Comparison of ENCODE assay signal across 21 cellular contexts in the genomic region with DNA sequence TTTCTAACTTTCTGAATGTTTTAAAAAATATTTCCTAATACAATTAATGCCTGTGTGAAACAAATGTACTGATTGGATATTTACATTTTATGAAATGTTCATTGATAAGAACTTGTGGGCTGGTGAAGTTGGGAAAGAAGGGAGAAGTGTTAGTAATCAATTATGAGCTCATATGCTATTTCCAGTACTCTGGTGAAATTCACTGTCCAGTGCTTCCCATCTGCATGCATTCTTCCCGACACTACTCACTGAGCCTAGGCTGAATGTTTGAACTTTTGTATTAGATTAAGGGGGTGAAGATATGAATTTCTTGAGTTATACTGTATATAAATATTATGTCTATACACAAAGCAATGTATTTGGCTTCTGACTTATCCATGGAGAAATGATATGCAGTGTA. TPM values are rescaled to one million over a fixed set of nuclear protein-coding genes. Genes with fewer than 3 reads are reported as not detected.
DNase-seq lines count a peak whose midpoint lies in the region; ATAC-seq, FAIRE-seq and TF ChIP-seq lines count a peak whose summit lies in the region.
"Had no signal": no experiment of that assay in that cellular context is flagged by ENCODE, and none has a peak within 500 bp of the region (broad histone marks: within the 10 kb centered on the region; RNA-seq: fewer than 3 reads in every experiment).

No MANE protein-coding gene starts in this region.

- H3K9ac ChIP-seq in K562 (ENCODE audit: insufficient read depth in 1 of 2, low read depth in 2 of 2, low read length in 2 of 2), result no peak overlapping the region

- H3K4me2 ChIP-seq in K562 (ENCODE audit: insufficient read depth, low read length), result no peak overlapping the region

- no peaks in the 10 kb centered on the region for H3K9me3 Mint-ChIP-seq in HFFc6
- H3K9me3 Mint-ChIP-seq: activated T-cell treated with anti-CD3 and anti-CD28 coated beads, Interleukin-2, amount 50 U/mL, for 24 hours had no signal

- no peaks in the 10 kb centered on the region for H3K4me1 Mint-ChIP-seq in HFFc6 (ENCODE audit: low read depth)

- H3K27ac ChIP-seq in K562 (ENCODE audit: extremely low read depth, low read depth, low read length) (no peak overlapping the region), heart right ventricle (peak overlapping the region in 4 of 10 donors; percentile 29 to 64 (median 52)), tibial nerve (no peak overlapping the region), vagina (no peak overlapping the region)
- H3K27ac ChIP-seq: right lobe of liver had no signal

- no peaks in the 10 kb centered on the region for H4K20me1 ChIP-seq in K562 (replicated peaks; ENCODE audit: control insufficient read depth, insufficient read depth, low read length)

- 44% methylated on average over 1 of the region's 1 CpG for WGBS in K562 (ENCODE audit: insufficient coverage, low coverage, missing lambda C conversion rate)
- 21 to 26% methylated on average over 1 of the region's 1 CpG for WGBS in heart right ventricle, 2 donors
- WGBS in tibial nerve, 2 donors, result 30 to 65% methylated on average over 1 of the region's 1 CpG

- no peaks in the 10 kb centered on the region for H3K36me3 Mint-ChIP-seq in HFFc6 (ENCODE audit: low read depth)

- H3K9me3 ChIP-seq in K562 (replicated peaks; ENCODE audit: control insufficient read depth, insufficient read depth, low read depth, low read length), result no peaks in the 10 kb centered on the region
- H3K9me3 ChIP-seq in heart right ventricle, result no peaks in the 10 kb centered on the region
- no peaks in the 10 kb centered on the region for H3K9me3 ChIP-seq in tibial nerve
- no peaks in the 10 kb centered on the region for H3K9me3 ChIP-seq in vagina
- H3K9me3 ChIP-seq: Caco-2, right lobe of liver had no signal

- DNase-seq in ACHN, result peak; percentile 8
- peak; percentile 4 for DNase-seq in HFFc6
- no peak for DNase-seq in K562 (ENCODE audit: extremely low read depth in 1 of 4, low spot score in 3 of 4)
- no peak for DNase-seq in heart right ventricle
- no peak for DNase-seq in tibial nerve (ENCODE audit: low spot score in 2 of 2)
- DNase-seq in vagina (ENCODE audit: extremely low spot score in 2 of 2), result no peak
- DNase-seq in activated naive CD4-positive, alpha-beta T cell treated with anti-CD3 and anti-CD28 coated beads, Interleukin-2, amount 50 U/mL, for 16 hours, result no peak
- no peak for DNase-seq in NCI-H524 (lab: John Stamatoyannopoulos, UW)
- DNase-seq: activated CD4-positive, alpha-beta T cell treated with anti-CD3 and anti-CD28 coated beads, Interleukin-2, amount 50 U/mL, for 48 hours; activated T-cell treated with anti-CD3 and anti-CD28 coated beads, Interleukin-2, amount 50 U/mL, for 24 hours; Caco-2; cerebellar nuclear complex; islet precursor cell; midbrain; NCI-H2081; NCI-H524 treated with DMSO at 0.1 percent for 48 hours; right lobe of liver; stimulated activated CD4-positive, alpha-beta T cell treated with anti-CD3 and anti-CD28 coated beads, Interleukin-1b, Interleukin-23, amount 100 ng/mL, for 48 hours had no signal

- in situ Hi-C loops in ACHN (cut with HindIII; ENCODE audit: low pct_ligation_motif_present, low pct_unique_long_range_greater_than_20kb, low sequenced_read_pairs) (no loop called here), K562 (cut with MboI) (no loop called here)

- TF ChIP-seq CTCF in HFFc6 (IDR thresholded peaks at IDR 0.05) (no peak), K562 (IDR thresholded peaks at IDR 0.05 in 2 of 3, conservative IDR thresholded peaks at IDR 0.05 in 1 of 3; ENCODE audit: insufficient read depth in 2 of 3, low read depth in 1 of 3, low read length in 3 of 3) (no peak), heart right ventricle (IDR thresholded peaks at IDR 0.05) (no peak), tibial nerve (IDR thresholded peaks at IDR 0.05) (no peak), vagina (IDR thresholded peaks at IDR 0.05) (no peak)

- no peak for FAIRE-seq in K562 (lab: Jason Lieb, UNC)
- FAIRE-seq: G401.6, GM12892, H54 had no signal

- intact Hi-C loops in K562 (cut with micrococcal nuclease), result no loop called here
- intact Hi-C loops in heart right ventricle (cut with DNase I), result no loop called here
- intact Hi-C loops in vagina (cut with DNase I), result no loop called here

- no peak overlapping the region for H3K4me3 Mint-ChIP-seq in HFFc6
- H3K4me3 Mint-ChIP-seq: activated T-cell treated with anti-CD3 and anti-CD28 coated beads, Interleukin-2, amount 50 U/mL, for 24 hours had no signal

- no peak for ATAC-seq in K562
- peak in 5 of 8 donors; percentile 65 to 93 (median 86) for ATAC-seq in heart right ventricle

- CTCF ChIA-PET in K562 (lab: Yijun Ruan, JAX; ENCODE audit: low intra/inter-chr PET ratio), result no interaction called here

- no peak for TF ChIP-seq RAD21 in K562 (CRISPR knock-in tag; conservative IDR thresholded peaks at IDR 0.05 in 1 of 2, IDR thresholded peaks at IDR 0.05 in 1 of 2)

- H3K36me3 ChIP-seq in K562 (ENCODE audit: control insufficient read depth, insufficient read depth, low read length), result no peaks in the 10 kb centered on the region
- H3K36me3 ChIP-seq in heart right ventricle, result no peaks in the 10 kb centered on the region
- no peaks in the 10 kb centered on the region for H3K36me3 ChIP-seq in tibial nerve
- H3K36me3 ChIP-seq in vagina, result no peaks in the 10 kb centered on the region
- H3K36me3 ChIP-seq: right lobe of liver had no signal

- TF ChIP-seq POLR2A in K562 (conservative IDR thresholded peaks at IDR 0.05) (no peak), tibial nerve (IDR thresholded peaks at IDR 0.05) (no peak), vagina (IDR thresholded peaks at IDR 0.05) (no peak)

- H3K4me3 ChIP-seq in K562, result no peak overlapping the region
- H3K4me3 ChIP-seq in heart right ventricle, result no peak overlapping the region
- no peak overlapping the region for H3K4me3 ChIP-seq in tibial nerve
- no peak overlapping the region for H3K4me3 ChIP-seq in vagina
- H3K4me3 ChIP-seq: right lobe of liver had no signal

- POLR2A ChIA-PET in K562 (lab: Yijun Ruan, JAX), result interaction anchor here (0.8 kb wide), 1 partner anchor 17 kb away, joined by 3 read pairs; no protein-coding TSS in a partner anchor

- H3K9me1 ChIP-seq in K562 (ENCODE audit: control insufficient read depth, insufficient read depth, low read length), result no peaks in the 10 kb centered on the region

- no peak for TF ChIP-seq EP300 in K562 (IDR thresholded peaks at IDR 0.05; ENCODE audit: low read length)
- no peak for TF ChIP-seq EP300 in tibial nerve (IDR thresholded peaks at IDR 0.05)

- H3K27me3 ChIP-seq in K562 (ENCODE audit: control insufficient read depth in 2 of 2, insufficient read depth in 2 of 2, low read length in 2 of 2) (no peaks in the 10 kb centered on the region), heart right ventricle (peaks cover 0 to 18% (median 0%) of the 10 kb centered on the region in 7 donors), tibial nerve (peaks cover 0 to 34% of the 10 kb centered on the region in 2 donors), vagina (no peaks in the 10 kb centered on the region)
- H3K27me3 ChIP-seq: right lobe of liver had no signal

- 0 out of 2 replicates have a peak overlapping the region, but pooled peaks have one; percentile 32 for H2AFZ ChIP-seq in K562 (ENCODE audit: low read depth, low read length)

- H3K27ac Mint-ChIP-seq in HFFc6, result no peak overlapping the region
- H3K27ac Mint-ChIP-seq: activated T-cell treated with anti-CD3 and anti-CD28 coated beads, Interleukin-2, amount 50 U/mL, for 24 hours had no signal

- no TSS peak for BruUV-seq in K562 (replicated peaks; lab: Mats Ljungman, UMichigan)

- H3K79me2 ChIP-seq in K562 (ENCODE audit: control insufficient read depth, insufficient read depth, low read length), result no peaks in the 10 kb centered on the region

- H3K27me3 Mint-ChIP-seq in HFFc6 (ENCODE audit: insufficient read depth), result peaks cover 9% of the 10 kb centered on the region

- H3K4me1 ChIP-seq in K562 (replicated peaks in 1 of 2; ENCODE audit: control insufficient read depth in 2 of 2, insufficient read depth in 2 of 2, low read length in 2 of 2) (no peaks in the 10 kb centered on the region), heart right ventricle (peaks cover 0 to 5% (median 0%) of the 10 kb centered on the region in 9 donors), tibial nerve (no peaks in the 10 kb centered on the region), vagina (no peaks in the 10 kb centered on the region)
- H3K4me1 ChIP-seq: Caco-2, right lobe of liver had no signal

TF ChIP-seq in K562, 482 proteins besides CTCF, POLR2A, EP300 and RAD21 (continues in another document):
- TF ChIP-seq PTBP1 (IDR thresholded peaks at IDR 0.05; ENCODE audit: low read depth, low read length), result no peak
- TF ChIP-seq E2F3 (CRISPR knock-in tag; IDR thresholded peaks at IDR 0.05), result no peak
- TF ChIP-seq CREBBP (IDR thresholded peaks at IDR 0.05; ENCODE audit: low read depth, low read length), result no peak
- no peak for TF ChIP-seq CSDE1 (IDR thresholded peaks at IDR 0.05)
- no peak for TF ChIP-seq ADNP (tag; IDR thresholded peaks at IDR 0.05)

RNA-seq across cellular contexts. Expression of a gene that starts 36.0 kb away (rescaled TPM):
- 10 to 100 TPM in 5 of 6 experiments, 1 to 10 TPM in 1; 8.2 to 18.0 (median 15.7) TPM for total RNA-seq in HFFc6 (2021; fragmentation: NEBNext Ultra II Directional; extraction: Animal tissue kit (Norgen Biotek cat#: 25700))
- 5.8 and 8.5 TPM in 2 replicates for total RNA-seq in K562 (2011; cell fraction: chromatin; rRNA removed; ENCODE audit: low replicate concordance)
- 5.0 and 7.0 TPM in 2 replicates for total RNA-seq in K562 (2011; cell fraction: nucleolus; rRNA removed)
- total RNA-seq in K562 (2011; cell fraction: nucleoplasm; rRNA removed), result 10.0 and 15.3 TPM in 2 replicates
- total RNA-seq in K562 (2014; rRNA removed) (36.9 and 39.6 TPM in 2 replicates), K562 (2014; rRNA removed; fragmentation: Illumina TruSeq; extraction: Trizol) (54.6 and 55.8 TPM in 2 replicates), K562 (2015; rRNA removed; fragmentation: Illumina TruSeq; extraction: Trizol) (43.9 and 53.2 TPM in 2 replicates), K562 (2021) (38.1 and 41.2 TPM in 2 replicates), heart right ventricle (1 to 10 TPM in 1 of 10 donors, under 1 TPM in 9; 0.13 to 1.9 (median 0.33) TPM), tibial nerve (not detected), vagina (0.74 TPM)
- polyA plus RNA-seq in K562 (2011; rRNA removed) (25.7 and 33.6 TPM in 2 replicates), K562 (2014; fragmentation: Illumina TruSeq; extraction: Trizol) (47.7 and 67.2 TPM in 2 replicates), K562 (2014; fragmentation: Nextera tagmentation; extraction: Ambion mirVana) (10 to 100 TPM; 27.8 to 42.6 TPM), K562 (2014; rRNA removed) (41.9 and 46.0 TPM in 2 replicates), heart right ventricle (under 1 TPM; 0.12 to 0.29 TPM)
- 18.3 and 21.5 TPM in 2 replicates for polyA plus RNA-seq in K562 (2011; cell fraction: cytosol; rRNA removed)
- 6.0 and 6.8 TPM in 2 replicates for polyA plus RNA-seq in K562 (2011; cell fraction: nucleus; rRNA removed)
- polyA plus RNA-seq in K562 (2012), result 24.3 and 33.4 TPM in 2 replicates
- 39.3 and 41.4 TPM in 2 replicates for polyA minus RNA-seq in K562 (2011; rRNA and poly(A)+ RNA removed)
- 16.5 and 21.8 TPM in 2 replicates for polyA minus RNA-seq in K562 (2011; cell fraction: cytosol; rRNA and poly(A)+ RNA removed)
- polyA minus RNA-seq in K562 (2011; cell fraction: nucleus; rRNA and poly(A)+ RNA removed), result 4.4 and 9.2 TPM in 2 replicates

Comparison
In these comparisons a context has a peak if more than half of its experiments do, and no peak if none do; other contexts are left out.
1. DNase-seq: peak in ACHN (single experiment) and HFFc6 (single experiment); none in K562 (0 of 4), heart right ventricle (0 of 2), tibial nerve (0 of 2), vagina (0 of 2), activated naive CD4-positive, alpha-beta T cell treated with anti-CD3 and anti-CD28 coated beads, Interleukin-2, amount 50 U/mL, for 16 hours (single experiment) and NCI-H524 (0 of 2).